Comparison of ENCODE assay signal across 11 cellular contexts in genomic region chr12:27595231-27595642, GRCh38.
DNase-seq lines count a peak whose midpoint lies in the region; ATAC-seq and TF ChIP-seq lines count a peak whose summit lies in the region.
"Had no signal": no experiment of that assay in that cellular context is flagged by ENCODE, and none has a peak within 500 bp of the region (broad histone marks: within the 10 kb centered on the region; RNA-seq: fewer than 3 reads in every experiment).

No MANE protein-coding gene starts in this region.

- H3K9ac ChIP-seq in neural cell (ENCODE audit: low read length): no peak overlapping the region

- CTCF ChIA-PET in A673 (lab: Charles Lee): no interaction called here

- H3K4me3 ChIP-seq in A673 (ENCODE audit: low read depth, low read length, poor library complexity, severe bottlenecking): no peak overlapping the region
- H3K4me3 ChIP-seq in Peyer's patch: no peak overlapping the region
- H3K4me3 ChIP-seq in neural cell (ENCODE audit: low read length): no peak overlapping the region

- peaks cover 4% of the 10 kb centered on the region for H3K9me3 ChIP-seq in A673 (ENCODE audit: low read depth, low read length, poor library complexity, severe bottlenecking)
- no peaks in the 10 kb centered on the region for H3K9me3 ChIP-seq in Peyer's patch
- H3K9me3 ChIP-seq in neural cell (ENCODE audit: low read length): no peaks in the 10 kb centered on the region

- intact Hi-C loops in A673 (cut with micrococcal nuclease; ENCODE audit: unreplicated experiment): no loop called here

- TF ChIP-seq POLR2A in Peyer's patch (IDR thresholded peaks at IDR 0.05): no peak

- H3K4me2 ChIP-seq in neural cell (ENCODE audit: low read length): no peak overlapping the region

- no peak for TF ChIP-seq RAD21 in neural cell (conservative IDR thresholded peaks at IDR 0.05)

- no TSS peak for BruUV-seq in A673 (replicated peaks; lab: Mats Ljungman, UMichigan)

- no peaks in the 10 kb centered on the region for H3K79me2 ChIP-seq in neural cell (replicated peaks; ENCODE audit: insufficient read depth, low read length)

- no peak overlapping the region for H2AFZ ChIP-seq in neural cell (ENCODE audit: low read depth, low read length)

- H3K4me1 ChIP-seq in A673 (ENCODE audit: insufficient read depth, low read length, poor library complexity, severe bottlenecking): no peaks in the 10 kb centered on the region
- no peaks in the 10 kb centered on the region for H3K4me1 ChIP-seq in Peyer's patch

- DNase-seq in A673 (ENCODE audit: low spot score) (peak; percentile 52), Peyer's patch (no peak), fibroblast of peridontal ligament (ENCODE audit: extremely low read depth) (peak; percentile 97), NOMO-1 treated with DMSO at 0.1 percent for 48 hours (lab: John Stamatoyannopoulos, UW; ENCODE audit: unreplicated experiment) (no peak)
- no peak for DNase-seq in effector CD8-positive, alpha-beta T cell (lab: John Stamatoyannopoulos, UW)
- DNase-seq: activated CD4-positive, alpha-beta T cell treated with anti-CD3 and anti-CD28 coated beads, Interleukin-2, amount 50 U/mL, for 4 hours; Calu3; NCI-H1436 had no signal

- H3K9me2 ChIP-seq in neural cell (ENCODE audit: insufficient read depth, low read length): no peaks in the 10 kb centered on the region

- ATAC-seq in HG02885 (IDR thresholded peaks at IDR 0.05; ENCODE audit: poor library complexity, unreplicated experiment) (no peak), GM19324 (IDR thresholded peaks at IDR 0.05; ENCODE audit: low FRiP score, unreplicated experiment) (no peak)

- H3K27ac ChIP-seq in A673 (ENCODE audit: low read depth, low read length, poor library complexity, severe bottlenecking) (no peak overlapping the region), Peyer's patch (peak overlapping the region in 3 of 4 donors; percentile 30 to 45 (median 40)), neural cell (ENCODE audit: low read length) (no peak overlapping the region)

- no peaks in the 10 kb centered on the region for H4K20me1 ChIP-seq in neural cell (ENCODE audit: insufficient read depth)

- no peak for TF ChIP-seq CTCF in A673 (conservative IDR thresholded peaks at IDR 0.05; ENCODE audit: low read depth, low read length)
- TF ChIP-seq CTCF in Peyer's patch (IDR thresholded peaks at IDR 0.05): no peak
- TF ChIP-seq CTCF in neural cell (IDR thresholded peaks at IDR 0.05; ENCODE audit: poor library complexity, severe bottlenecking): no peak

- POLR2A ChIA-PET in A673 (lab: Charles Lee; ENCODE audit: low non-redundant PET): interaction anchor here (0.5 kb wide), 1 partner anchor 20 kb away, joined by 3 read pairs; no protein-coding TSS in a partner anchor

- no peaks in the 10 kb centered on the region for H3F3A ChIP-seq in neural cell (ENCODE audit: insufficient read depth, low read length, poor library complexity, severe bottlenecking)

- H3K27me3 ChIP-seq in A673 (replicated peaks; ENCODE audit: insufficient read depth, low read depth, low read length, poor library complexity) (no peaks in the 10 kb centered on the region), Peyer's patch (no peaks in the 10 kb centered on the region), neural cell (ENCODE audit: insufficient read depth, low read depth, low read length) (no peaks in the 10 kb centered on the region)

- TF ChIP-seq EP300 in neural cell (conservative IDR thresholded peaks at IDR 0.05; ENCODE audit: poor library complexity, severe bottlenecking): no peak

- H3K36me3 ChIP-seq in A673 (ENCODE audit: insufficient read depth, low read length, poor library complexity, severe bottlenecking) (no peaks in the 10 kb centered on the region), Peyer's patch (no peaks in the 10 kb centered on the region), neural cell (ENCODE audit: insufficient read depth, low read length) (no peaks in the 10 kb centered on the region)

TF ChIP-seq in neural cell, 6 proteins besides CTCF, POLR2A, EP300 and RAD21:
- TF ChIP-seq MXI1 (conservative IDR thresholded peaks at IDR 0.05; ENCODE audit: poor library complexity, severe bottlenecking): peak; percentile 26
- TF ChIP-seq EZH2 (IDR thresholded peaks at IDR 0.05; ENCODE audit: borderline replicate concordance, insufficient read depth, low read length, poor library complexity, severe bottlenecking): no peak
- no peak for TF ChIP-seq REST (IDR thresholded peaks at IDR 0.05; ENCODE audit: borderline replicate concordance)

Comparison
In these comparisons a context has a peak if more than half of its experiments do, and no peak if none do; other contexts are left out.
1. DNase-seq: peak in A673 (single experiment) and fibroblast of peridontal ligament (single experiment); none in Peyer's patch (0 of 3), effector CD8-positive, alpha-beta T cell (single experiment) and NOMO-1 treated with DMSO at 0.1 percent for 48 hours (single experiment).
2. H3K27ac ChIP-seq: peak in Peyer's patch (3 of 4); none in A673 (single experiment) and neural cell (single experiment).